8 cellular contexts compared by ENCODE assay signal in genomic region chr19:38647368-38647965, GRCh38. TPM values are rescaled to one million over a fixed set of nuclear protein-coding genes. Genes with fewer than 3 reads are reported as not detected.
DNase-seq lines count a peak whose midpoint lies in the region; ATAC-seq and TF ChIP-seq lines count a peak whose summit lies in the region.

ACTN4 (plus strand) TSS chr19:38647649; CDS start chr19:38647746, 97 bp downstream.

- peak within 1 kb of the TSS; percentile 89 to 100 for H3K4me3 ChIP-seq in ascending aorta
- peak within 1 kb of the TSS; percentile 93 for H3K4me3 ChIP-seq in right cardiac atrium (ENCODE audit: low read length)
- peak within 1 kb of the TSS; percentile 97 to 99 for H3K4me3 ChIP-seq in uterus

- peak within 1 kb of the TSS; percentile 99 for H3K4me3 Mint-ChIP-seq in T-helper 2 cell treated with Interferon-gamma antibody and Interleukin-4, amounts not matched to agents 5 μg/mL and 100 μg/mL, for 36 hours

- TF ChIP-seq CTCF in ascending aorta (IDR thresholded peaks at IDR 0.05) (no peak), uterus (IDR thresholded peaks at IDR 0.05) (peak in 2 of 4 experiments; percentile 4 to 30)

- WGBS in right cardiac atrium = under 1% methylated on average over 77 of the region's 77 CpGs

- H3K27ac ChIP-seq in ascending aorta (peak within 1 kb of the TSS; percentile 92 to 96), right cardiac atrium (ENCODE audit: low read length) (peak within 1 kb of the TSS; percentile 80), uterus (peak within 1 kb of the TSS; percentile 98)

- H3K27ac Mint-ChIP-seq in T-helper 2 cell treated with Interferon-gamma antibody and Interleukin-4, amounts not matched to agents 5 μg/mL and 100 μg/mL, for 36 hours = peak within 1 kb of the TSS; percentile 82

- TF ChIP-seq POLR2A in GM18505 (IDR thresholded peaks at IDR 0.05; ENCODE audit: borderline replicate concordance, extremely low read depth, insufficient read depth, insufficient read length) = peak; percentile 98
- peak; percentile 100 for TF ChIP-seq POLR2A in uterus (IDR thresholded peaks at IDR 0.05)

- intact Hi-C loops in ascending aorta (cut with DNase I) = loop anchor here (1.0 to 2.0 kb wide), 3 partner anchors 29 to 203 kb away; partner anchors contain the start of genes ECH1 and EIF3K
- intact Hi-C loops in right cardiac atrium (cut with DNase I) = loop anchor here in 3 of 4 donors (5.0 to 10.0 kb wide), 2 partner anchors 35 to 187 kb away; partner anchors contain the start of gene ECH1 (in 2 of the 3)
- intact Hi-C loops in uterus (cut with DNase I; ENCODE audit: low total_unique reads) = no loop called here

- no peaks in the 10 kb centered on the region for H3K9me3 Mint-ChIP-seq in T-helper 2 cell treated with Interferon-gamma antibody and Interleukin-4, amounts not matched to agents 5 μg/mL and 100 μg/mL, for 36 hours

- H3K27me3 Mint-ChIP-seq in T-helper 2 cell treated with Interferon-gamma antibody and Interleukin-4, amounts not matched to agents 5 μg/mL and 100 μg/mL, for 36 hours (ENCODE audit: low read depth) = no peaks in the 10 kb centered on the region

- H3K27me3 ChIP-seq in ascending aorta = no peaks in the 10 kb centered on the region
- H3K27me3 ChIP-seq in right cardiac atrium (ENCODE audit: control insufficient read depth, insufficient read depth) = no peaks in the 10 kb centered on the region
- H3K27me3 ChIP-seq in uterus = no peaks in the 10 kb centered on the region

- H3K9me3 ChIP-seq in ascending aorta (no peaks in the 10 kb centered on the region), right cardiac atrium (ENCODE audit: control insufficient read depth, low read length) (no peaks in the 10 kb centered on the region), uterus (no peaks in the 10 kb centered on the region)

- H3K36me3 ChIP-seq in ascending aorta (no peaks in the 10 kb centered on the region), uterus (no peaks in the 10 kb centered on the region)

- DNase-seq in NCI-H187 treated with DMSO at 0.1 percent for 48 hours (lab: John Stamatoyannopoulos, UW) (peak; percentile 65), ascending aorta (ENCODE audit: low spot score in 2 of 2) (peak; percentile 93 to 99), right cardiac atrium (peak; percentile 99 to 100 (median 100)), putamen (ENCODE audit: low spot score) (peak; percentile 97), uterus (peak; percentile 98 to 100)
- peak; percentile 100 for DNase-seq in T-helper 2 cell treated with Interferon-gamma antibody and Interleukin-4, amounts not matched to agents 5 μg/mL and 100 μg/mL, for 36 hours (ENCODE audit: low spot score)

- H3K36me3 Mint-ChIP-seq in T-helper 2 cell treated with Interferon-gamma antibody and Interleukin-4, amounts not matched to agents 5 μg/mL and 100 μg/mL, for 36 hours (ENCODE audit: low read depth) = peaks cover 27% of the 10 kb centered on the region

- H3K4me1 Mint-ChIP-seq in T-helper 2 cell treated with Interferon-gamma antibody and Interleukin-4, amounts not matched to agents 5 μg/mL and 100 μg/mL, for 36 hours (ENCODE audit: low read depth) = peaks cover 32% of the 10 kb centered on the region

- ATAC-seq in GM18505 (IDR thresholded peaks at IDR 0.05; ENCODE audit: unreplicated experiment) (peak; percentile 92), HG02943 (IDR thresholded peaks at IDR 0.05; ENCODE audit: low read depth, unreplicated experiment) (peak; percentile 80), right cardiac atrium (peak; percentile 88 to 92)

- H3K4me1 ChIP-seq in ascending aorta = peaks cover 10 to 22% of the 10 kb centered on the region in 2 donors
- H3K4me1 ChIP-seq in right cardiac atrium (ENCODE audit: control insufficient read depth, insufficient read depth, low read length) = peaks cover 9% of the 10 kb centered on the region
- peaks cover 9% of the 10 kb centered on the region in 2 donors for H3K4me1 ChIP-seq in uterus

RNA-seq across cellular contexts. Expression of gene ACTN4, which starts in this region (rescaled TPM):
- total RNA-seq in ascending aorta (1,036 TPM), right cardiac atrium (100 to 1,000 TPM; 116 to 226 (median 122) TPM), uterus (100 to 1,000 TPM; 259 to 844 (median 429) TPM)
- 87.4 TPM for polyA plus RNA-seq in right cardiac atrium

Comparison
In these comparisons a context has a peak if more than half of its experiments do, and no peak if none do; other contexts are left out.
1. Peak in every context shown above with its lines: DNase-seq, ATAC-seq, H3K4me3 ChIP-seq and H3K27ac ChIP-seq.